ENCODE assay signal across 8 cellular contexts in genomic region chr9:127567119-127567897, GRCh38. TPM values are rescaled to one million over a fixed set of nuclear protein-coding genes. Genes with fewer than 3 reads are reported as not detected.
DNase-seq lines count a peak whose midpoint lies in the region; ATAC-seq and FAIRE-seq lines count a peak whose summit lies in the region.

No MANE protein-coding gene starts in this region.

- H3K27me3 Mint-ChIP-seq in stimulated activated naive CD8-positive, alpha-beta T cell treated with anti-CD3 and anti-CD28 coated beads, Interleukin-15, Interleukin-2, amounts not matched to agents 100 ng/mL and 50 ng/mL, for 24 hours: no peaks in the 10 kb centered on the region

- H3K36me3 Mint-ChIP-seq in stimulated activated naive CD8-positive, alpha-beta T cell treated with anti-CD3 and anti-CD28 coated beads, Interleukin-15, Interleukin-2, amounts not matched to agents 100 ng/mL and 50 ng/mL, for 24 hours (ENCODE audit: low read depth): no peaks in the 10 kb centered on the region

- H3K27me3 ChIP-seq in adipocyte (replicated peaks; ENCODE audit: control insufficient read depth, insufficient read depth, low read length): no peaks in the 10 kb centered on the region
- H3K27me3 ChIP-seq in iPS-15b (ENCODE audit: control insufficient read depth, insufficient read depth, low read length): peaks cover 21% of the 10 kb centered on the region
- H3K27me3 ChIP-seq in small intestine (ENCODE audit: control insufficient read depth in 2 of 2, insufficient read depth in 2 of 2, low read length in 2 of 2): no peaks in the 10 kb centered on the region

- H3K9ac ChIP-seq in adipocyte (ENCODE audit: low read length): peak overlapping the region; percentile 96
- H3K9ac ChIP-seq in iPS-15b (ENCODE audit: low read depth, low read length): no peak overlapping the region

- H3K9me3 Mint-ChIP-seq in stimulated activated naive CD8-positive, alpha-beta T cell treated with anti-CD3 and anti-CD28 coated beads, Interleukin-15, Interleukin-2, amounts not matched to agents 100 ng/mL and 50 ng/mL, for 24 hours: no peaks in the 10 kb centered on the region

- no peak for FAIRE-seq in small intestine (lab: Jason Lieb, UNC)

- DNase-seq in stimulated activated naive CD8-positive, alpha-beta T cell treated with anti-CD3 and anti-CD28 coated beads, Interleukin-15, Interleukin-2, amounts not matched to agents 100 U/mL and 50 U/mL, for 24 hours: no peak
- DNase-seq in adipocyte (ENCODE audit: low read depth) (peak; percentile 77), small intestine (peak; percentile 95), GF-D8 (lab: John Stamatoyannopoulos, UW) (no peak), GDM1 (lab: John Stamatoyannopoulos, UW) (no peak)

- H3K4me1 ChIP-seq in adipocyte (ENCODE audit: control insufficient read depth, insufficient read depth, low read length) (peaks cover 37% of the 10 kb centered on the region), iPS-15b (ENCODE audit: control insufficient read depth, insufficient read depth, low read length) (peaks cover 14% of the 10 kb centered on the region), small intestine (ENCODE audit: control insufficient read depth in 2 of 2, insufficient read depth in 1 of 2, low read depth in 1 of 2, low read length in 1 of 2) (no peaks in the 10 kb centered on the region)

- H3K4me1 Mint-ChIP-seq in stimulated activated naive CD8-positive, alpha-beta T cell treated with anti-CD3 and anti-CD28 coated beads, Interleukin-15, Interleukin-2, amounts not matched to agents 100 ng/mL and 50 ng/mL, for 24 hours (ENCODE audit: low read depth): peaks cover 21% of the 10 kb centered on the region

- peak overlapping the region; percentile 86 for H3K4me3 ChIP-seq in adipocyte (ENCODE audit: low read length)
- H3K4me3 ChIP-seq in iPS-15b (ENCODE audit: low read depth, low read length): peak overlapping the region; percentile 58
- H3K4me3 ChIP-seq in small intestine (ENCODE audit: low read depth in 1 of 2, low read length in 2 of 2): peak overlapping the region; percentile 77 to 91

- H3K9me3 ChIP-seq in adipocyte (ENCODE audit: control insufficient read depth, low read length) (no peaks in the 10 kb centered on the region), iPS-15b (ENCODE audit: control insufficient read depth, insufficient read depth, low read length) (no peaks in the 10 kb centered on the region), small intestine (ENCODE audit: control insufficient read depth, low read depth) (no peaks in the 10 kb centered on the region)

- 5 to 24% (median 19%) methylated on average over 17 to 19 of the region's 19 CpGs for WGBS in small intestine, 3 donors

- H3K4me3 Mint-ChIP-seq in stimulated activated naive CD8-positive, alpha-beta T cell treated with anti-CD3 and anti-CD28 coated beads, Interleukin-15, Interleukin-2, amounts not matched to agents 100 ng/mL and 50 ng/mL, for 24 hours: peak overlapping the region; percentile 65

- no peak overlapping the region for H3K27ac Mint-ChIP-seq in stimulated activated naive CD8-positive, alpha-beta T cell treated with anti-CD3 and anti-CD28 coated beads, Interleukin-15, Interleukin-2, amounts not matched to agents 100 ng/mL and 50 ng/mL, for 24 hours

- peak overlapping the region; percentile 86 to 94 for H3K27ac ChIP-seq in small intestine (ENCODE audit: low read depth in 1 of 2, low read length in 1 of 2)

- H3K36me3 ChIP-seq in adipocyte (ENCODE audit: control insufficient read depth, insufficient read depth, low read length, severe bottlenecking) (peaks cover 10% of the 10 kb centered on the region), iPS-15b (ENCODE audit: control insufficient read depth, insufficient read depth, low read length) (no peaks in the 10 kb centered on the region), small intestine (ENCODE audit: control insufficient read depth in 2 of 2, insufficient read depth in 2 of 2, low read length in 2 of 2) (peaks cover 0 to 4% of the 10 kb centered on the region in 2 donors)

- no peak for ATAC-seq in stimulated activated naive CD8-positive, alpha-beta T cell treated with anti-CD3 and anti-CD28 coated beads, Interleukin-15, Interleukin-2, amounts not matched to agents 100 U/mL and 50 U/mL, for 24 hours
- ATAC-seq in HG03432 (IDR thresholded peaks at IDR 0.05; ENCODE audit: unreplicated experiment): no peak

RNA-seq across cellular contexts. Expression of gene STXBP1, which starts 44.8 kb away (rescaled TPM):
- 10 to 100 TPM in 1 of 3 donors, 1 to 10 TPM in 1, under 1 TPM in 1; 0.89 to 14.3 (median 1.9) TPM for polyA plus RNA-seq in small intestine

Comparison
In these comparisons a context has a peak if more than half of its experiments do, and no peak if none do; other contexts are left out.
1. DNase-seq: peak in adipocyte (single experiment) and small intestine (single experiment); none in stimulated activated naive CD8-positive, alpha-beta T cell treated with anti-CD3 and anti-CD28 coated beads, Interleukin-15, Interleukin-2, amounts not matched to agents 100 U/mL and 50 U/mL, for 24 hours (single experiment), GF-D8 (single experiment) and GDM1 (single experiment).
2. Peak in every context shown above with its lines, with median percentiles within 50 percentile points of each other: H3K4me3 ChIP-seq.